ENCODE assay signal across 21 cellular contexts in genomic region chr1:42506576-42506975, GRCh38. TPM values are rescaled to one million over a fixed set of nuclear protein-coding genes. Genes with fewer than 3 reads are reported as not detected.
DNase-seq lines count a peak whose midpoint lies in the region; ATAC-seq, FAIRE-seq and TF ChIP-seq lines count a peak whose summit lies in the region.
"Had no signal": no experiment of that assay in that cellular context is flagged by ENCODE, and none has a peak within 500 bp of the region (broad histone marks: within the 10 kb centered on the region; RNA-seq: fewer than 3 reads in every experiment).

No MANE protein-coding gene starts in this region.

- TF ChIP-seq CTCF in K562 (IDR thresholded peaks at IDR 0.05 in 2 of 3, conservative IDR thresholded peaks at IDR 0.05 in 1 of 3; ENCODE audit: insufficient read depth in 2 of 3, low read depth in 1 of 3, low read length in 3 of 3), result no peak

- H3K36me3 ChIP-seq in adipocyte (ENCODE audit: control insufficient read depth, insufficient read depth, low read length, severe bottlenecking) (no peaks in the 10 kb centered on the region), K562 (ENCODE audit: control insufficient read depth, insufficient read depth, low read length) (no peaks in the 10 kb centered on the region)

- no peaks in the 10 kb centered on the region for H4K20me1 ChIP-seq in K562 (replicated peaks; ENCODE audit: control insufficient read depth, insufficient read depth, low read length)
- H4K20me1 ChIP-seq: BLaER1 treated with 17β-estradiol and CSF1 and Interleukin-3, amounts not matched to agents 10 nM and 100 nM had no signal

- H3K9me3 ChIP-seq in adipocyte (ENCODE audit: control insufficient read depth, low read length) (peaks cover 59% of the 10 kb centered on the region), K562 (replicated peaks; ENCODE audit: control insufficient read depth, insufficient read depth, low read depth, low read length) (peaks cover 2% of the 10 kb centered on the region; the same call in 1 of the 2 replicates)

- H3K27me3 ChIP-seq in adipocyte (replicated peaks; ENCODE audit: control insufficient read depth, insufficient read depth, low read length) (no peaks in the 10 kb centered on the region), K562 (ENCODE audit: control insufficient read depth in 2 of 2, insufficient read depth in 2 of 2, low read length in 2 of 2) (no peaks in the 10 kb centered on the region)
- H3K27me3 ChIP-seq: BLaER1 treated with 17β-estradiol and CSF1 and Interleukin-3, amounts not matched to agents 10 nM and 100 nM had no signal

- H3K4me3 ChIP-seq in adipocyte (ENCODE audit: low read length) (peak overlapping the region; percentile 9), K562 (no peak overlapping the region)
- H3K4me3 ChIP-seq: BLaER1 treated with 17β-estradiol and CSF1 and Interleukin-3, amounts not matched to agents 10 nM and 100 nM had no signal

- no peak for TF ChIP-seq POLR2A in K562 (conservative IDR thresholded peaks at IDR 0.05)

- CTCF ChIA-PET in K562 (lab: Yijun Ruan, JAX; ENCODE audit: low intra/inter-chr PET ratio), result no interaction called here

- H3K79me2 ChIP-seq in K562 (ENCODE audit: control insufficient read depth, insufficient read depth, low read length), result no peaks in the 10 kb centered on the region

- intact Hi-C loops in K562 (cut with micrococcal nuclease), result no loop called here

- H2AFZ ChIP-seq in K562 (ENCODE audit: low read depth, low read length), result no peak overlapping the region

- TF ChIP-seq EP300 in K562 (IDR thresholded peaks at IDR 0.05; ENCODE audit: low read length), result no peak

- BruUV-seq in K562 (replicated peaks; lab: Mats Ljungman, UMichigan), result no TSS peak

- in situ Hi-C loops in K562 (cut with MboI), result no loop called here

- POLR2A ChIA-PET in K562 (lab: Yijun Ruan, JAX), result no interaction called here

- no peaks in the 10 kb centered on the region for H3K4me1 ChIP-seq in adipocyte (ENCODE audit: control insufficient read depth, insufficient read depth, low read length)
- H3K4me1 ChIP-seq in K562 (replicated peaks in 1 of 2; ENCODE audit: control insufficient read depth in 2 of 2, insufficient read depth in 2 of 2, low read length in 2 of 2), result no peaks in the 10 kb centered on the region
- H3K4me1 ChIP-seq: BLaER1 treated with 17β-estradiol and CSF1 and Interleukin-3, amounts not matched to agents 10 nM and 100 nM; Caco-2 had no signal

- H3K4me2 ChIP-seq in K562 (ENCODE audit: insufficient read depth, low read length), result no peak overlapping the region
- H3K4me2 ChIP-seq: BLaER1 treated with 17β-estradiol and CSF1 and Interleukin-3, amounts not matched to agents 10 nM and 100 nM had no signal

- no peak overlapping the region for H3K27ac ChIP-seq in K562 (ENCODE audit: extremely low read depth, low read depth, low read length)
- H3K27ac ChIP-seq: 22Rv1; BLaER1 treated with 17β-estradiol and CSF1 and Interleukin-3, amounts not matched to agents 10 nM and 100 nM; C4-2B had no signal

- DNase-seq in adipocyte (ENCODE audit: low read depth) (no peak), K562 (ENCODE audit: extremely low read depth in 1 of 4, low spot score in 3 of 4) (no peak), GM19240 (ENCODE audit: insufficient read length, low spot score) (no peak), NCI-H1417 treated with DMSO at 0.1 percent for 48 hours (lab: John Stamatoyannopoulos, UW) (no peak)
- DNase-seq: ACHN; Caco-2; Calu3; CD4-positive, alpha-beta T cell; CD8-positive, alpha-beta T cell; DMS79 treated with DMSO at 0.1 percent for 48 hours; GF-D8 had no signal

- no peak for TF ChIP-seq RAD21 in K562 (CRISPR knock-in tag; conservative IDR thresholded peaks at IDR 0.05 in 1 of 2, IDR thresholded peaks at IDR 0.05 in 1 of 2)

- peak; percentile 6 for FAIRE-seq in A204.1 (lab: Jason Lieb, UNC)
- FAIRE-seq in K562 (lab: Jason Lieb, UNC), result no peak
- FAIRE-seq: D721Med, G401.6, GM12891, GM19239 had no signal

- H3K9ac ChIP-seq in adipocyte (ENCODE audit: low read length) (no peak overlapping the region), K562 (ENCODE audit: insufficient read depth in 1 of 2, low read depth in 2 of 2, low read length in 2 of 2) (no peak overlapping the region)
- H3K9ac ChIP-seq: BLaER1 treated with 17β-estradiol and CSF1 and Interleukin-3, amounts not matched to agents 10 nM and 100 nM had no signal

- no peaks in the 10 kb centered on the region for H3K9me1 ChIP-seq in K562 (ENCODE audit: control insufficient read depth, insufficient read depth, low read length)

- WGBS in K562 (ENCODE audit: insufficient coverage, low coverage, missing lambda C conversion rate), result 0% methylated on average over 1 of the region's 1 CpG

- ATAC-seq in K562, result no peak
- ATAC-seq in GM21528 (IDR thresholded peaks at IDR 0.05; ENCODE audit: low FRiP score, unreplicated experiment), result no peak
- ATAC-seq: CD8-positive, alpha-beta T cell had no signal

TF ChIP-seq in K562, 482 proteins besides CTCF, POLR2A, EP300 and RAD21 (continues in another document):
- TF ChIP-seq BRCA1 (IDR thresholded peaks at IDR 0.05) (no peak), BRCA1 (CRISPR knock-in tag; IDR thresholded peaks at IDR 0.05) (no peak), HLTF (IDR thresholded peaks at IDR 0.05) (peak; percentile 47; the same call in 1 of the 2 replicates)

RNA-seq across cellular contexts. Expression of gene CCDC30, which starts 43.5 kb away (rescaled TPM):
- total RNA-seq in K562 (2011; cell fraction: chromatin; rRNA removed; ENCODE audit: low replicate concordance), result 0.23 and 1.9 TPM in 2 replicates
- 0.50 and 0.66 TPM in 2 replicates for total RNA-seq in K562 (2011; cell fraction: nucleolus; rRNA removed)
- 0.92 and 1.9 TPM in 2 replicates for total RNA-seq in K562 (2011; cell fraction: nucleoplasm; rRNA removed)
- total RNA-seq in K562 (2014; rRNA removed), result 0.05 and 0.08 TPM in 2 replicates
- 0.40 and 1.8 TPM in 2 replicates for total RNA-seq in K562 (2014; rRNA removed; fragmentation: Illumina TruSeq; extraction: Trizol)
- 0.36 and 0.41 TPM in 2 replicates for total RNA-seq in K562 (2015; rRNA removed; fragmentation: Illumina TruSeq; extraction: Trizol)
- 0.76 and 0.91 TPM in 2 replicates for total RNA-seq in K562 (2021)
- polyA plus RNA-seq in K562 (2011; rRNA removed), result 0.17 and 0.19 TPM in 2 replicates
- not detected in 2 replicates for polyA plus RNA-seq in K562 (2011; cell fraction: cytosol; rRNA removed)
- 0.21 and 0.33 TPM in 2 replicates for polyA plus RNA-seq in K562 (2011; cell fraction: nucleus; rRNA removed)
- 0.56 and 0.60 TPM in 2 replicates for polyA plus RNA-seq in K562 (2012)
- polyA plus RNA-seq in K562 (2014; fragmentation: Illumina TruSeq; extraction: Trizol), result 0.15 and 0.16 TPM in 2 replicates
- under 1 TPM; 0.24 to 0.44 TPM for polyA plus RNA-seq in K562 (2014; fragmentation: Nextera tagmentation; extraction: Ambion mirVana)
- 0.12 and 0.23 TPM in 2 replicates for polyA plus RNA-seq in K562 (2014; rRNA removed)
- 0.09 and 0.32 TPM in 2 replicates for polyA minus RNA-seq in K562 (2011; rRNA and poly(A)+ RNA removed)
- not detected in 2 replicates for polyA minus RNA-seq in K562 (2011; cell fraction: cytosol; rRNA and poly(A)+ RNA removed)
- 0.67 and 1.4 TPM in 2 replicates for polyA minus RNA-seq in K562 (2011; cell fraction: nucleus; rRNA and poly(A)+ RNA removed)

RNA-seq across cellular contexts. Expression of gene PPCS, which starts 50.2 kb away (rescaled TPM):
- 8.8 and 11.0 TPM in 2 replicates for total RNA-seq in K562 (2011; cell fraction: chromatin; rRNA removed; ENCODE audit: low replicate concordance)
- total RNA-seq in K562 (2011; cell fraction: nucleolus; rRNA removed), result 7.2 and 12.2 TPM in 2 replicates
- 8.1 and 13.1 TPM in 2 replicates for total RNA-seq in K562 (2011; cell fraction: nucleoplasm; rRNA removed)
- total RNA-seq in K562 (2014; rRNA removed) (13.0 and 22.2 TPM in 2 replicates), K562 (2014; rRNA removed; fragmentation: Illumina TruSeq; extraction: Trizol) (16.6 and 19.7 TPM in 2 replicates), K562 (2015; rRNA removed; fragmentation: Illumina TruSeq; extraction: Trizol) (14.8 and 16.5 TPM in 2 replicates), K562 (2021) (13.9 and 15.0 TPM in 2 replicates)
- polyA plus RNA-seq in K562 (2011; rRNA removed) (4.7 and 7.9 TPM in 2 replicates), K562 (2014; fragmentation: Illumina TruSeq; extraction: Trizol) (12.8 and 15.2 TPM in 2 replicates), K562 (2014; fragmentation: Nextera tagmentation; extraction: Ambion mirVana) (10 to 100 TPM; 12.9 to 14.2 TPM), K562 (2014; rRNA removed) (20.6 and 34.6 TPM in 2 replicates)
- polyA plus RNA-seq in K562 (2011; cell fraction: cytosol; rRNA removed), result 7.4 and 33.1 TPM in 2 replicates
- polyA plus RNA-seq in K562 (2011; cell fraction: nucleus; rRNA removed), result 6.3 and 10.0 TPM in 2 replicates
- polyA plus RNA-seq in K562 (2012), result 13.5 and 26.0 TPM in 2 replicates
- polyA minus RNA-seq in K562 (2011; rRNA and poly(A)+ RNA removed), result 2.7 and 3.6 TPM in 2 replicates
- 3.6 and 4.9 TPM in 2 replicates for polyA minus RNA-seq in K562 (2011; cell fraction: cytosol; rRNA and poly(A)+ RNA removed)
- 5.0 and 6.1 TPM in 2 replicates for polyA minus RNA-seq in K562 (2011; cell fraction: nucleus; rRNA and poly(A)+ RNA removed)

RNA-seq across cellular contexts. Expression of gene ZMYND12, which starts 50.8 kb away (rescaled TPM):
- not detected in 2 replicates for total RNA-seq in K562 (2011; cell fraction: chromatin; rRNA removed; ENCODE audit: low replicate concordance)
- not detected in 2 replicates for total RNA-seq in K562 (2011; cell fraction: nucleolus; rRNA removed)
- total RNA-seq in K562 (2011; cell fraction: nucleoplasm; rRNA removed), result not detected in 2 replicates
- total RNA-seq in K562 (2014; rRNA removed) (not detected in 2 replicates), K562 (2014; rRNA removed; fragmentation: Illumina TruSeq; extraction: Trizol) (not detected in 2 replicates), K562 (2015; rRNA removed; fragmentation: Illumina TruSeq; extraction: Trizol) (not detected in 2 replicates), K562 (2021) (not detected in 2 replicates)
- polyA plus RNA-seq in K562 (2011; rRNA removed) (not detected in 2 replicates), K562 (2014; fragmentation: Illumina TruSeq; extraction: Trizol) (not detected in 2 replicates), K562 (2014; fragmentation: Nextera tagmentation; extraction: Ambion mirVana) (not detected), K562 (2014; rRNA removed) (not detected in 2 replicates)
- polyA plus RNA-seq in K562 (2011; cell fraction: cytosol; rRNA removed), result not detected in 2 replicates
- polyA plus RNA-seq in K562 (2011; cell fraction: nucleus; rRNA removed), result not detected in 2 replicates
- not detected in 2 replicates for polyA plus RNA-seq in K562 (2012)
- not detected in 2 replicates for polyA minus RNA-seq in K562 (2011; rRNA and poly(A)+ RNA removed)
- polyA minus RNA-seq in K562 (2011; cell fraction: cytosol; rRNA and poly(A)+ RNA removed), result not detected in 2 replicates
- polyA minus RNA-seq in K562 (2011; cell fraction: nucleus; rRNA and poly(A)+ RNA removed), result not detected in 2 replicates
- total RNA-seq: A172 had no signal
